ENCODE assay signal across 8 cellular contexts in the genomic region with DNA sequence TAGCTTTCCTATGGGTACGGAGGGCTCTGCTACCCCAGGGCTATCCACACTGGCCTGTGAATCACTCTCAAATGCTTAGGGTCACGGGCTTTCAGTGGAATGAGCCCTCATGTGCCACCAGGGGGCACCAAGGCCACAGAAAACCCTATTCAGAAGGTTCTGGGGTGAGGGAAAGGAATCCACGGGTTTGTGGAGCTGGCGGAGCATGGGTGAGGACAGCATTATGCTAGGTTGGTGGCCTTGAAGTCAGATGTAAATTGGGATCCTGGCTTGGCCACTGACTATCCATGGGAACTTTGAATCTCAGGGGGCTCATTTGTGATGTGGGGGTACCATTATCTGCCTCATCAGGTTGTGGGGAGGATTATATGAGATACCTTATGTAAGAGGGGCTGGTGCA. TPM values are rescaled to one million over a fixed set of nuclear protein-coding genes. Genes with fewer than 3 reads are reported as not detected.
DNase-seq lines count a peak whose midpoint lies in the region; ATAC-seq and TF ChIP-seq lines count a peak whose summit lies in the region.

No MANE protein-coding gene starts in this region.

- no peak overlapping the region for H3K27ac Mint-ChIP-seq in WTC11

- H3K4me1 Mint-ChIP-seq in WTC11, result peaks cover 23% of the 10 kb centered on the region

- H3K27me3 Mint-ChIP-seq in WTC11 (ENCODE audit: low read depth), result peaks cover 2% of the 10 kb centered on the region; the same call in 1 of the 2 replicates

- POLR2A ChIA-PET in WTC11 (lab: Charles Lee), result interaction anchor here (1.0 to 1.2 kb wide), 2 partner anchors 47 to 73 kb away, joined by 4 read pairs; a partner anchor contains a TSS

- CTCF ChIA-PET in WTC11 (lab: Charles Lee), result interaction anchor here (0.6 to 7.5 kb wide), 36 partner anchors 9 to 216 kb away, joined by 3 to 188 read pairs (median 6); a partner anchor contains a TSS

- H3K4me3 ChIP-seq in AG09309 (ENCODE audit: control insufficient read depth, low read depth, low read length) (no peak overlapping the region), cardiac fibroblast (replicated peaks in 1 of 2; ENCODE audit: low read depth in 2 of 2, low read length in 2 of 2) (no peak overlapping the region)

- no peaks in the 10 kb centered on the region for H3K36me3 Mint-ChIP-seq in WTC11

- H3K9me3 Mint-ChIP-seq in WTC11, result no peaks in the 10 kb centered on the region

- TF ChIP-seq CTCF in AG09309 (IDR thresholded peaks at IDR 0.05; ENCODE audit: control insufficient read depth, insufficient read depth, low read depth, low read length, missing control alignments) (peak; percentile 81), WTC11 (IDR thresholded peaks at IDR 0.05) (peak; percentile 55; the same call in 1 of the 2 replicates), cardiac fibroblast (IDR thresholded peaks at IDR 0.05; ENCODE audit: low read depth, low read length) (peak; percentile 82)

- DNase-seq in AG09309 (ENCODE audit: low read depth) (no peak), GM19240 (ENCODE audit: insufficient read length, low spot score) (peak; percentile 42), NCI-H2107 (lab: John Stamatoyannopoulos, UW) (peak; percentile 62), WTC11 (ENCODE audit: low spot score) (peak; percentile 82), cardiac fibroblast (ENCODE audit: low read depth in 2 of 2) (peak; percentile 80 to 81), kidney glomerular epithelial cell (lab: John Stamatoyannopoulos, UW) (peak; percentile 44)
- peak; percentile 52 to 57 for DNase-seq in stimulated activated CD4-positive, alpha-beta T cell treated with anti-CD3 and anti-CD28 coated beads, Interleukin-2, amount 100 ng/mL, for 48 hours

- H3K4me3 Mint-ChIP-seq in WTC11, result no peak overlapping the region

- ATAC-seq in WTC11, result peak; percentile 78
- ATAC-seq in GM18520 (IDR thresholded peaks at IDR 0.05; ENCODE audit: unreplicated experiment), result no peak

TF ChIP-seq in WTC11, 78 proteins besides CTCF, POLR2A, EP300 and RAD21:
- TF ChIP-seq, protein P1, sequence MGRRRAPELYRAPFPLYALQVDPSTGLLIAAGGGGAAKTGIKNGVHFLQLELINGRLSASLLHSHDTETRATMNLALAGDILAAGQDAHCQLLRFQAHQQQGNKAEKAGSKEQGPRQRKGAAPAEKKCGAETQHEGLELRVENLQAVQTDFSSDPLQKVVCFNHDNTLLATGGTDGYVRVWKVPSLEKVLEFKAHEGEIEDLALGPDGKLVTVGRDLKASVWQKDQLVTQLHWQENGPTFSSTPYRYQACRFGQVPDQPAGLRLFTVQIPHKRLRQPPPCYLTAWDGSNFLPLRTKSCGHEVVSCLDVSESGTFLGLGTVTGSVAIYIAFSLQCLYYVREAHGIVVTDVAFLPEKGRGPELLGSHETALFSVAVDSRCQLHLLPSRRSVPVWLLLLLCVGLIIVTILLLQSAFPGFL (CRISPR knock-in tag; IDR thresholded peaks at IDR 0.05; ENCODE audit: borderline replicate concordance), result no peak
- TF ChIP-seq, protein P2, sequence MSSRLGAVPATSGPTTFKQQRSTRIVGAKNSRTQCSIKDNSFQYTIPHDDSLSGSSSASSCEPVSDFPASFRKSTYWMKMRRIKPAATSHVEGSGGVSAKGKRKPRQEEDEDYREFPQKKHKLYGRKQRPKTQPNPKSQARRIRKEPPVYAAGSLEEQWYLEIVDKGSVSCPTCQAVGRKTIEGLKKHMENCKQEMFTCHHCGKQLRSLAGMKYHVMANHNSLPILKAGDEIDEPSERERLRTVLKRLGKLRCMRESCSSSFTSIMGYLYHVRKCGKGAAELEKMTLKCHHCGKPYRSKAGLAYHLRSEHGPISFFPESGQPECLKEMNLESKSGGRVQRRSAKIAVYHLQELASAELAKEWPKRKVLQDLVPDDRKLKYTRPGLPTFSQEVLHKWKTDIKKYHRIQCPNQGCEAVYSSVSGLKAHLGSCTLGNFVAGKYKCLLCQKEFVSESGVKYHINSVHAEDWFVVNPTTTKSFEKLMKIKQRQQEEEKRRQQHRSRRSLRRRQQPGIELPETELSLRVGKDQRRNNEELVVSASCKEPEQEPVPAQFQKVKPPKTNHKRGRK (CRISPR knock-in tag; IDR thresholded peaks at IDR 0.05; ENCODE audit: borderline replicate concordance), result no peak
- TF ChIP-seq, protein P3, sequence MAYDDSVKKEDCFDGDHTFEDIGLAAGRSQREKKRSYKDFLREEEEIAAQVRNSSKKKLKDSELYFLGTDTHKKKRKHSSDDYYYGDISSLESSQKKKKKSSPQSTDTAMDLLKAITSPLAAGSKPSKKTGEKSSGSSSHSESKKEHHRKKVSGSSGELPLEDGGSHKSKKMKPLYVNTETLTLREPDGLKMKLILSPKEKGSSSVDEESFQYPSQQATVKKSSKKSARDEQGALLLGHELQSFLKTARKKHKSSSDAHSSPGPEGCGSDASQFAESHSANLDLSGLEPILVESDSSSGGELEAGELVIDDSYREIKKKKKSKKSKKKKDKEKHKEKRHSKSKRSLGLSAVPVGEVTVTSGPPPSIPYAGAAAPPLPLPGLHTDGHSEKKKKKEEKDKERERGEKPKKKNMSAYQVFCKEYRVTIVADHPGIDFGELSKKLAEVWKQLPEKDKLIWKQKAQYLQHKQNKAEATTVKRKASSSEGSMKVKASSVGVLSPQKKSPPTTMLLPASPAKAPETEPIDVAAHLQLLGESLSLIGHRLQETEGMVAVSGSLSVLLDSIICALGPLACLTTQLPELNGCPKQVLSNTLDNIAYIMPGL (CRISPR knock-in tag; IDR thresholded peaks at IDR 0.05), result no peak
- no peak for TF ChIP-seq ZNF416 (CRISPR knock-in tag; IDR thresholded peaks at IDR 0.05)
- TF ChIP-seq, protein P4, sequence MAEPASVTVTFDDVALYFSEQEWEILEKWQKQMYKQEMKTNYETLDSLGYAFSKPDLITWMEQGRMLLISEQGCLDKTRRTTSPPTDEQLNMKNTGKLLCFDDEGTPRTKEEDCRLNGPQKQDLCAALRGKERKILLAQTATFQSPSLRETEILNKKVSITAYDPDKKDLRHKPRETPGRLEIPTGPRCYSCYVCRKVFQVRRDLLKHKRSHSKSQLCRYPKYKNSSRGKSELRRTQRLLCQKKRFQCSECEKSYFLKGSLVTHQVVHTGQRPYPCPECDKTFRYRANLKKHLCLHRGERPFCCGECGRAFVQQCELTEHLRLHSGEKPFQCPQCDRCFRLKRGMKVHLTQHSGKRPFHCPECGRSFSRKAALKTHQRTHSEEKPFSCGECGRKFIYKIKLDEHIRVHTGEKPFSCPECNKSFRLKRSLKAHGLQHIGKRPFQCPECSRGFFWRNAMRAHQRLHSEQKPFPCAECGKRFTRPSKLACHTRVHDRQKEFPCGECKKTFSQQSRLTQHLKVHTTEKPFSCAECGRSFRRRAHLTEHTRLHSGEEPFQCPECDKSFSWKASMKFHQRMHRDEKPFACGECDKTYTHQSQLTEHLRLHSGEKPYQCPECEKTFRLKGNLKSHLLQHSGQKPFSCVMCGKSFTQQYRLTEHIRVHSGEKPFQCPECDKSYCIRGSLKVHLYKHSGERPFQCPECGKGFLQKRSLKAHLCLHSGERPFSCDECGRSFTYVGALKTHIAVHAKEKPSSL (CRISPR knock-in tag; conservative IDR thresholded peaks at IDR 0.05), result no peak
- TF ChIP-seq MXD4 (CRISPR knock-in tag; IDR thresholded peaks at IDR 0.05; ENCODE audit: borderline replicate concordance), result no peak
- TF ChIP-seq CREM (CRISPR knock-in tag; IDR thresholded peaks at IDR 0.05), result no peak
- no peak for TF ChIP-seq KAT7 (CRISPR knock-in tag; IDR thresholded peaks at IDR 0.05; ENCODE audit: borderline replicate concordance)
- no peak for TF ChIP-seq NFE2L1 (CRISPR knock-in tag; IDR thresholded peaks at IDR 0.05)
- TF ChIP-seq, protein P5, sequence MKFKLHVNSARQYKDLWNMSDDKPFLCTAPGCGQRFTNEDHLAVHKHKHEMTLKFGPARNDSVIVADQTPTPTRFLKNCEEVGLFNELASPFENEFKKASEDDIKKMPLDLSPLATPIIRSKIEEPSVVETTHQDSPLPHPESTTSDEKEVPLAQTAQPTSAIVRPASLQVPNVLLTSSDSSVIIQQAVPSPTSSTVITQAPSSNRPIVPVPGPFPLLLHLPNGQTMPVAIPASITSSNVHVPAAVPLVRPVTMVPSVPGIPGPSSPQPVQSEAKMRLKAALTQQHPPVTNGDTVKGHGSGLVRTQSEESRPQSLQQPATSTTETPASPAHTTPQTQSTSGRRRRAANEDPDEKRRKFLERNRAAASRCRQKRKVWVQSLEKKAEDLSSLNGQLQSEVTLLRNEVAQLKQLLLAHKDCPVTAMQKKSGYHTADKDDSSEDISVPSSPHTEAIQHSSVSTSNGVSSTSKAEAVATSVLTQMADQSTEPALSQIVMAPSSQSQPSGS (CRISPR knock-in tag; IDR thresholded peaks at IDR 0.05; ENCODE audit: borderline replicate concordance, low read depth), result no peak
- no peak for TF ChIP-seq GTF2I (CRISPR knock-in tag; conservative IDR thresholded peaks at IDR 0.05)
- no peak for TF ChIP-seq FOXJ3 (CRISPR knock-in tag; IDR thresholded peaks at IDR 0.05; ENCODE audit: borderline replicate concordance)
- no peak for TF ChIP-seq OVOL2 (CRISPR knock-in tag; IDR thresholded peaks at IDR 0.05; ENCODE audit: borderline replicate concordance)
- no peak for TF ChIP-seq RELA (CRISPR knock-in tag; IDR thresholded peaks at IDR 0.05; ENCODE audit: borderline replicate concordance)
- TF ChIP-seq SOX15 (CRISPR knock-in tag; IDR thresholded peaks at IDR 0.05), result no peak
- TF ChIP-seq NR1H2 (CRISPR knock-in tag; IDR thresholded peaks at IDR 0.05), result no peak
- no peak for TF ChIP-seq TP53 (CRISPR knock-in tag; IDR thresholded peaks at IDR 0.05)
- TF ChIP-seq ZNF263 (CRISPR knock-in tag; IDR thresholded peaks at IDR 0.05; ENCODE audit: low read depth), result no peak
- TF ChIP-seq, protein P6, sequence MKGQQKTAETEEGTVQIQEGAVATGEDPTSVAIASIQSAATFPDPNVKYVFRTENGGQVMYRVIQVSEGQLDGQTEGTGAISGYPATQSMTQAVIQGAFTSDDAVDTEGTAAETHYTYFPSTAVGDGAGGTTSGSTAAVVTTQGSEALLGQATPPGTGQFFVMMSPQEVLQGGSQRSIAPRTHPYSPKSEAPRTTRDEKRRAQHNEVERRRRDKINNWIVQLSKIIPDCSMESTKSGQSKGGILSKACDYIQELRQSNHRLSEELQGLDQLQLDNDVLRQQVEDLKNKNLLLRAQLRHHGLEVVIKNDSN (CRISPR knock-in tag; IDR thresholded peaks at IDR 0.05), result no peak
- no peak for TF ChIP-seq GABPB1 (CRISPR knock-in tag; IDR thresholded peaks at IDR 0.05)
TF ChIP-seq in WTC11: peak in this region for 0.

RNA-seq across cellular contexts. Expression of a gene that starts 5.1 kb away (rescaled TPM):
- total RNA-seq in WTC11 (2021), result 76.0 to 106 TPM (median 93.0 TPM) in 3 replicates

RNA-seq across cellular contexts. Expression of a gene that starts 21.8 kb away (rescaled TPM):
- total RNA-seq in WTC11 (2021), result 0.11 to 0.30 TPM (median 0.28 TPM) in 3 replicates

RNA-seq across cellular contexts. Expression of a gene that starts 38.4 kb away (rescaled TPM):
- total RNA-seq in WTC11 (2021), result not detected in 3 replicates
